ENCODE assay signal across 23 cellular contexts in genomic region chr1:29906927-29907326, GRCh38.
"Had no signal": no experiment of that assay in that cellular context is flagged by ENCODE, and none has a peak within 500 bp of the region (broad histone marks: within the 10 kb centered on the region; RNA-seq: fewer than 3 reads in every experiment).

No MANE protein-coding gene starts in this region.

- H3K9me3 Mint-ChIP-seq: naive thymus-derived CD8-positive, alpha-beta T cell; natural killer cell treated with Interleukin-12 subunit alpha and Interleukin-12 subunit beta and Interleukin-15 and Interleukin-18, amount 100 ng/mL, for 72 hours; neural progenitor cell; stimulated activated effector memory CD8-positive, alpha-beta T cell treated with anti-CD3 and anti-CD28 coated beads, Interleukin-12 subunit alpha, Interleukin-12 subunit beta, amount 100 ng/mL, for 72 hours; stimulated activated naive CD8-positive, alpha-beta T cell treated with anti-CD3 and anti-CD28 coated beads, Interleukin-15, Interleukin-2, amounts not matched to agents 100 ng/mL and 50 ng/mL, for 24 hours had no signal

- H3K4me3 Mint-ChIP-seq: naive thymus-derived CD8-positive, alpha-beta T cell; natural killer cell treated with Interleukin-12 subunit alpha and Interleukin-12 subunit beta and Interleukin-15 and Interleukin-18, amount 100 ng/mL, for 72 hours; neural progenitor cell; stimulated activated effector memory CD8-positive, alpha-beta T cell treated with anti-CD3 and anti-CD28 coated beads, Interleukin-12 subunit alpha, Interleukin-12 subunit beta, amount 100 ng/mL, for 72 hours; stimulated activated naive B cell treated with anti-CD40 and anti-IgM and Interleukin-4, amounts not matched to agents 10 μg/mL and 1 μg/mL and 100 μg/mL, for 72 hours; stimulated activated naive CD8-positive, alpha-beta T cell treated with anti-CD3 and anti-CD28 coated beads, Interleukin-15, Interleukin-2, amounts not matched to agents 100 ng/mL and 50 ng/mL, for 24 hours had no signal

- H3K36me3 Mint-ChIP-seq: naive thymus-derived CD8-positive, alpha-beta T cell; natural killer cell treated with Interleukin-12 subunit alpha and Interleukin-12 subunit beta and Interleukin-15 and Interleukin-18, amount 100 ng/mL, for 72 hours; neural progenitor cell; stimulated activated effector memory CD8-positive, alpha-beta T cell treated with anti-CD3 and anti-CD28 coated beads, Interleukin-12 subunit alpha, Interleukin-12 subunit beta, amount 100 ng/mL, for 72 hours; stimulated activated naive B cell treated with anti-CD40 and anti-IgM and Interleukin-4, amounts not matched to agents 10 μg/mL and 1 μg/mL and 100 μg/mL, for 72 hours had no signal

- ATAC-seq: naive thymus-derived CD8-positive, alpha-beta T cell; natural killer cell treated with Interleukin-12 subunit alpha and Interleukin-12 subunit beta and Interleukin-15 and Interleukin-18, amount 100 ng/mL, for 72 hours; pancreas; psoas muscle; right cardiac atrium; right lobe of liver; stimulated activated effector memory CD8-positive, alpha-beta T cell treated with anti-CD3 and anti-CD28 coated beads, Interleukin-12 subunit alpha, Interleukin-12 subunit beta, amount 100 ng/mL, for 72 hours; stimulated activated naive B cell treated with anti-CD40 and anti-IgM and Interleukin-4, amounts not matched to agents 10 μg/mL and 1 μg/mL and 100 μg/mL, for 72 hours had no signal

- H3K4me1 Mint-ChIP-seq: naive thymus-derived CD8-positive, alpha-beta T cell; stimulated activated effector memory CD8-positive, alpha-beta T cell treated with anti-CD3 and anti-CD28 coated beads, Interleukin-12 subunit alpha, Interleukin-12 subunit beta, amount 100 ng/mL, for 72 hours; stimulated activated naive B cell treated with anti-CD40 and anti-IgM and Interleukin-4, amounts not matched to agents 10 μg/mL and 1 μg/mL and 100 μg/mL, for 72 hours had no signal

- DNase-seq: naive thymus-derived CD8-positive, alpha-beta T cell; nucleus accumbens; pancreas; psoas muscle; right cardiac atrium; right lobe of liver; sigmoid colon; small intestine; stimulated activated CD4-positive, alpha-beta T cell treated with anti-CD3 and anti-CD28 coated beads, Interleukin-15, amount 100 ng/mL, for 24 hours; stimulated activated CD4-positive, alpha-beta T cell treated with anti-CD3 and anti-CD28 coated beads, Interleukin-2, amount 100 ng/mL, for 24 hours; stimulated activated CD4-positive, alpha-beta T cell treated with anti-CD3 and anti-CD28 coated beads, Interleukin-2, amount 100 ng/mL, for 48 hours; stimulated activated CD4-positive, alpha-beta T cell treated with anti-CD3 and anti-CD28 coated beads, Interleukin-4, amount 100 ng/mL, for 24 hours; stimulated activated naive B cell treated with anti-CD40 and anti-IgM and Interleukin-4, amounts not matched to agents 10 μg/mL and 1 μg/mL and 100 μg/mL, for 72 hours; stimulated activated naive CD4-positive, alpha-beta T cell treated with Interleukin-2 at 50 U/mL for 16 hours; stomach; thyroid gland; trophoblast cell; upper lobe of left lung had no signal

- H3K27ac Mint-ChIP-seq: naive thymus-derived CD8-positive, alpha-beta T cell; natural killer cell treated with Interleukin-12 subunit alpha and Interleukin-12 subunit beta and Interleukin-15 and Interleukin-18, amount 100 ng/mL, for 72 hours; neural progenitor cell; progenitor cell of endocrine pancreas; stimulated activated effector memory CD8-positive, alpha-beta T cell treated with anti-CD3 and anti-CD28 coated beads, Interleukin-12 subunit alpha, Interleukin-12 subunit beta, amount 100 ng/mL, for 72 hours; stimulated activated naive B cell treated with anti-CD40 and anti-IgM and Interleukin-4, amounts not matched to agents 10 μg/mL and 1 μg/mL and 100 μg/mL, for 72 hours; stimulated activated naive CD8-positive, alpha-beta T cell treated with anti-CD3 and anti-CD28 coated beads, Interleukin-15, Interleukin-2, amounts not matched to agents 100 ng/mL and 50 ng/mL, for 24 hours had no signal
